ENCODE assay signal across 1 cellular context in the genomic region with DNA sequence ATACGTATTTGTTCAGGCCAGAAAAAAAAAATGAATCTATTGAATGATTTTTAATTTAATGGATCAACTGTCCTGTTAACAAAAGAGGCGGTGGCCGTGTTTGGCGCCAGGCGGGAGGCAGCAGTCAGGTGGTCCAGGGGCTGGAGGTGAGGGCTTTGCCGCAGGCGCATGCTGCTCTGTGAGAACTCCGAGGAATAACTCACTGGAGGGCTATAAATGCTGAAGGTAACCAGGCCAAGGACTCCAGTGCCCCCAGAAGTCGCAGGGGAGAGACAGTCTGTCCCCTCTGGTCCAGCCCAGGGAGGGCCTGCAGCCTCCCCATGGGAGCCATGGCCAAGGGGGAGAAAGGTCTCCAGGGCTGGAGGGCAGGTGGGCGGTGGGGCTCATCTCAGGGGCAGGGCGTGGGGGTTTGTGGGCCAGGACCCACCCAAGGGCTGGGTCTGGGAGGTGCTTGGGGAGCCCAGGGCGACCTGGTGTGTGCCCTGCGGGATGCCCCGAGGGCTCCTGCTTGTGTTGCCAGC.
TF ChIP-seq lines count a peak whose summit lies in the region.

No MANE protein-coding gene starts in this region.

TF ChIP-seq in A549, 52 proteins besides CTCF, POLR2A, EP300 and RAD21 (continued from another document):
- TF ChIP-seq, protein P1, sequence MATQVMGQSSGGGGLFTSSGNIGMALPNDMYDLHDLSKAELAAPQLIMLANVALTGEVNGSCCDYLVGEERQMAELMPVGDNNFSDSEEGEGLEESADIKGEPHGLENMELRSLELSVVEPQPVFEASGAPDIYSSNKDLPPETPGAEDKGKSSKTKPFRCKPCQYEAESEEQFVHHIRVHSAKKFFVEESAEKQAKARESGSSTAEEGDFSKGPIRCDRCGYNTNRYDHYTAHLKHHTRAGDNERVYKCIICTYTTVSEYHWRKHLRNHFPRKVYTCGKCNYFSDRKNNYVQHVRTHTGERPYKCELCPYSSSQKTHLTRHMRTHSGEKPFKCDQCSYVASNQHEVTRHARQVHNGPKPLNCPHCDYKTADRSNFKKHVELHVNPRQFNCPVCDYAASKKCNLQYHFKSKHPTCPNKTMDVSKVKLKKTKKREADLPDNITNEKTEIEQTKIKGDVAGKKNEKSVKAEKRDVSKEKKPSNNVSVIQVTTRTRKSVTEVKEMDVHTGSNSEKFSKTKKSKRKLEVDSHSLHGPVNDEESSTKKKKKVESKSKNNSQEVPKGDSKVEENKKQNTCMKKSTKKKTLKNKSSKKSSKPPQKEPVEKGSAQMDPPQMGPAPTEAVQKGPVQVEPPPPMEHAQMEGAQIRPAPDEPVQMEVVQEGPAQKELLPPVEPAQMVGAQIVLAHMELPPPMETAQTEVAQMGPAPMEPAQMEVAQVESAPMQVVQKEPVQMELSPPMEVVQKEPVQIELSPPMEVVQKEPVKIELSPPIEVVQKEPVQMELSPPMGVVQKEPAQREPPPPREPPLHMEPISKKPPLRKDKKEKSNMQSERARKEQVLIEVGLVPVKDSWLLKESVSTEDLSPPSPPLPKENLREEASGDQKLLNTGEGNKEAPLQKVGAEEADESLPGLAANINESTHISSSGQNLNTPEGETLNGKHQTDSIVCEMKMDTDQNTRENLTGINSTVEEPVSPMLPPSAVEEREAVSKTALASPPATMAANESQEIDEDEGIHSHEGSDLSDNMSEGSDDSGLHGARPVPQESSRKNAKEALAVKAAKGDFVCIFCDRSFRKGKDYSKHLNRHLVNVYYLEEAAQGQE (IDR thresholded peaks at IDR 0.05): no peak
- TF ChIP-seq, protein P2, sequence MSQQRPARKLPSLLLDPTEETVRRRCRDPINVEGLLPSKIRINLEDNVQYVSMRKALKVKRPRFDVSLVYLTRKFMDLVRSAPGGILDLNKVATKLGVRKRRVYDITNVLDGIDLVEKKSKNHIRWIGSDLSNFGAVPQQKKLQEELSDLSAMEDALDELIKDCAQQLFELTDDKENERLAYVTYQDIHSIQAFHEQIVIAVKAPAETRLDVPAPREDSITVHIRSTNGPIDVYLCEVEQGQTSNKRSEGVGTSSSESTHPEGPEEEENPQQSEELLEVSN (IDR thresholded peaks at IDR 0.05; ENCODE audit: borderline replicate concordance, low read depth): no peak
- TF ChIP-seq, protein P3, sequence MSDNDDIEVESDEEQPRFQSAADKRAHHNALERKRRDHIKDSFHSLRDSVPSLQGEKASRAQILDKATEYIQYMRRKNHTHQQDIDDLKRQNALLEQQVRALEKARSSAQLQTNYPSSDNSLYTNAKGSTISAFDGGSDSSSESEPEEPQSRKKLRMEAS (IDR thresholded peaks at IDR 0.05): no peak
- TF ChIP-seq RFX5 (IDR thresholded peaks at IDR 0.05) (no peak), EHF (CRISPR knock-in tag; IDR thresholded peaks at IDR 0.05) (no peak), TP53 (CRISPR knock-in tag; IDR thresholded peaks at IDR 0.05) (no peak), NFE2L2 (conservative IDR thresholded peaks at IDR 0.05; ENCODE audit: low read length) (no peak), MYC (IDR thresholded peaks at IDR 0.05; ENCODE audit: borderline replicate concordance, low read length) (no peak), CBX8 (IDR thresholded peaks at IDR 0.05) (no peak), JUNB (IDR thresholded peaks at IDR 0.05) (no peak)
